Comparison of ENCODE assay signal across 24 cellular contexts in genomic region chr5:139859013-139859412, GRCh38.
"Had no signal": no experiment of that assay in that cellular context is flagged by ENCODE, and none has a peak within 500 bp of the region (broad histone marks: within the 10 kb centered on the region; RNA-seq: fewer than 3 reads in every experiment).

No MANE protein-coding gene starts in this region.

- DNase-seq: cerebellar nuclear complex; dermis blood vessel endothelial cell; dorsolateral prefrontal cortex; effector CD4-positive, alpha-beta T cell; effector memory CD4-positive, alpha-beta T cell; foreskin keratinocyte; hypothalamus; immature natural killer cell; islet precursor cell; left cardiac atrium; lower lobe of right lung; mesenchymal stem cell; mucosa of descending colon had no signal

- H3K36me3 Mint-ChIP-seq: immature natural killer cell, mesothelial cell of epicardium had no signal

- H3K4me3 ChIP-seq: coronary artery, dorsolateral prefrontal cortex, esophagus muscularis mucosa, gastroesophageal sphincter, heart left ventricle, hepatocyte, left lung, lower lobe of right lung, mucosa of descending colon had no signal

- H3K4me1 ChIP-seq: foreskin keratinocyte had no signal

- H3K27ac ChIP-seq: coronary artery, dorsolateral prefrontal cortex, esophagus muscularis mucosa, foreskin keratinocyte, gastroesophageal sphincter, heart left ventricle, hepatocyte, left lung, lower lobe of right lung had no signal

- H3K9me3 ChIP-seq: esophagus muscularis mucosa, gastroesophageal sphincter, heart left ventricle, left lung, lower lobe of right lung, mucosa of descending colon had no signal

- FAIRE-seq: colon, endothelial cell of umbilical vein, frontal cortex had no signal

- H3K36me3 ChIP-seq: gastroesophageal sphincter, heart left ventricle, left lung, lower lobe of right lung had no signal

- H3K4me1 Mint-ChIP-seq: central memory CD8-positive, alpha-beta T cell; immature natural killer cell; mesothelial cell of epicardium had no signal

- H3K9me3 Mint-ChIP-seq: central memory CD8-positive, alpha-beta T cell; immature natural killer cell; mesothelial cell of epicardium had no signal

- H3K27ac Mint-ChIP-seq: mesothelial cell of epicardium had no signal

- H3K27me3 ChIP-seq: dorsolateral prefrontal cortex, esophagus muscularis mucosa, gastroesophageal sphincter, heart left ventricle, left lung had no signal

- H3K27me3 Mint-ChIP-seq: central memory CD8-positive, alpha-beta T cell had no signal

- H3K4me3 Mint-ChIP-seq: central memory CD8-positive, alpha-beta T cell; immature natural killer cell; mesothelial cell of epicardium had no signal

- ATAC-seq: foreskin keratinocyte, gastroesophageal sphincter, heart left ventricle, left cardiac atrium, left lung, lower lobe of right lung, mucosa of descending colon had no signal
